In the genomic region with DNA sequence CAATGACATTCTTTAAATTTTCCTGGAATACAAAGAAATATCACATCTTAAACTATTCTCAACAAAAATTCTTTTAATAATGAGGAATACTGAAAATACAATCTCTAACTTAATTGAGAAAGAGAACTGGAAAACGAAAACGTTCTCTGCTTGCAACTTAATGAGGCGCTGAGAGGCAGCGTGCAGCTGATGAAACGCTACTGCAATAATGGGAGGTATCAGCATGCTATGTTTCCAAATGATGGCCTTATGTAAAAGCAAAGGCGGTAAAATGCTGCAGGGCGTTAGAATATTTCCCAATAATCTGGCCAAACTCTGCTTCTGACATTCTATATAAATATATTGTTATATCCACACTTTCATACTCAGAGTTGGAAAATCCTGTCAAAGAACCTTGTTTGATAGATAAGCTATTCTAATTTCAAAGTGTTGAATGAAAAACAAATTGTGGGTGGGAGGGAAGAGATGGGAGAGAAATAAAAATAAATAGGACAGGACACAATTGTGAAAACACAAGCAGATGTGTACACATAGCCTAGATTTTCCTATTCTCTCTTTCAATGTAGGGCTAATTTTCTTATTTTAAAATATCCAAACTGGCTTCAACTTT, we compare ENCODE assay signal across 13 cellular contexts.
DNase-seq lines count a peak whose midpoint lies in the region; ATAC-seq and TF ChIP-seq lines count a peak whose summit lies in the region.
"Had no signal": no experiment of that assay in that cellular context is flagged by ENCODE, and none has a peak within 500 bp of the region (broad histone marks: within the 10 kb centered on the region; RNA-seq: fewer than 3 reads in every experiment).

No MANE protein-coding gene starts in this region.

- TF ChIP-seq EP300 in neural cell (conservative IDR thresholded peaks at IDR 0.05; ENCODE audit: poor library complexity, severe bottlenecking), result no peak

- peaks cover 3% of the 10 kb centered on the region for H3F3A ChIP-seq in neural cell (ENCODE audit: insufficient read depth, low read length, poor library complexity, severe bottlenecking)

- H3K4me2 ChIP-seq in neural cell (ENCODE audit: low read length), result no peak overlapping the region

- no peak overlapping the region for H3K9ac ChIP-seq in neural cell (ENCODE audit: low read length)

- TF ChIP-seq RAD21 in neural cell (conservative IDR thresholded peaks at IDR 0.05), result no peak

- no peaks in the 10 kb centered on the region for H3K9me2 ChIP-seq in neural cell (ENCODE audit: insufficient read depth, low read length)

- peak overlapping the region; percentile 31 to 94 (median 75) for H3K27ac Mint-ChIP-seq in brain
- H3K27ac Mint-ChIP-seq in activated naive CD4-positive, alpha-beta T cell treated with anti-CD3 and anti-CD28 coated beads, Interleukin-2, amount 50 U/mL, for 72 hours, result no peak overlapping the region

- ATAC-seq in GM18498 (IDR thresholded peaks at IDR 0.05; ENCODE audit: unreplicated experiment), result no peak
- no peak for ATAC-seq in activated naive CD4-positive, alpha-beta T cell treated with anti-CD3 and anti-CD28 coated beads, Interleukin-2, amount 50 U/mL, for 72 hours
- ATAC-seq: body of pancreas had no signal

- TF ChIP-seq CTCF in brain (conservative IDR thresholded peaks at IDR 0.05) (no peak), neural cell (IDR thresholded peaks at IDR 0.05; ENCODE audit: poor library complexity, severe bottlenecking) (no peak)

- H3K36me3 ChIP-seq in neural cell (ENCODE audit: insufficient read depth, low read length), result peaks cover 6% of the 10 kb centered on the region
- H3K36me3 ChIP-seq: ovary, transverse colon had no signal

- H3K27me3 ChIP-seq in neural cell (ENCODE audit: insufficient read depth, low read depth, low read length), result no peaks in the 10 kb centered on the region
- H3K27me3 ChIP-seq: body of pancreas, ovary, transverse colon had no signal

- H3K4me3 Mint-ChIP-seq in brain, result peak overlapping the region in 3 of 5 experiments; percentile 41 to 65 (median 65)

- no peaks in the 10 kb centered on the region for H3K27me3 Mint-ChIP-seq in brain

- H3K9me3 ChIP-seq in neural cell (ENCODE audit: low read length), result no peaks in the 10 kb centered on the region
- H3K9me3 ChIP-seq: body of pancreas, ovary, transverse colon had no signal

- peak; percentile 8 for DNase-seq in DMS 273 (lab: John Stamatoyannopoulos, UW; ENCODE audit: unreplicated experiment)
- no peak for DNase-seq in DMS 273 treated with DMSO at 0.1 percent for 48 hours (lab: John Stamatoyannopoulos, UW)
- peak; percentile 35 for DNase-seq in NCI-H2227 (lab: John Stamatoyannopoulos, UW; ENCODE audit: unreplicated experiment)
- DNase-seq in ACHN, result no peak
- DNase-seq in activated naive CD4-positive, alpha-beta T cell treated with anti-CD3 and anti-CD28 coated beads, Interleukin-2, amount 50 U/mL, for 72 hours (ENCODE audit: low spot score in 2 of 2), result no peak
- DNase-seq: body of pancreas, ovary, T-helper 2 cell, transverse colon had no signal

- H3K4me1 Mint-ChIP-seq in brain, result peaks cover 65% of the 10 kb centered on the region

- no peak overlapping the region for H3K4me3 ChIP-seq in neural cell (ENCODE audit: low read length)
- H3K4me3 ChIP-seq: body of pancreas, ovary, transverse colon had no signal

- no peak overlapping the region for H2AFZ ChIP-seq in neural cell (ENCODE audit: low read depth, low read length)

- H3K79me2 ChIP-seq in neural cell (replicated peaks; ENCODE audit: insufficient read depth, low read length), result peaks cover 54% of the 10 kb centered on the region

- in situ Hi-C loops in ACHN (cut with HindIII; ENCODE audit: low pct_ligation_motif_present, low pct_unique_long_range_greater_than_20kb, low sequenced_read_pairs), result no loop called here

- H3K36me3 Mint-ChIP-seq in brain, result peaks cover 53% of the 10 kb centered on the region
- peaks cover 10 to 11% of the 10 kb centered on the region in 2 donors for H3K36me3 Mint-ChIP-seq in activated naive CD4-positive, alpha-beta T cell treated with anti-CD3 and anti-CD28 coated beads, Interleukin-2, amount 50 U/mL, for 72 hours

- peaks cover 0 to 15% (median 7%) of the 10 kb centered on the region in 5 experiments for H3K9me3 Mint-ChIP-seq in brain
- no peaks in the 10 kb centered on the region for H3K9me3 Mint-ChIP-seq in activated naive CD4-positive, alpha-beta T cell treated with anti-CD3 and anti-CD28 coated beads, Interleukin-2, amount 50 U/mL, for 72 hours

- H3K27ac ChIP-seq in neural cell (ENCODE audit: low read length), result peak overlapping the region; percentile 7
- H3K27ac ChIP-seq: 22Rv1, ovary, transverse colon had no signal

- no peaks in the 10 kb centered on the region for H4K20me1 ChIP-seq in neural cell (ENCODE audit: insufficient read depth)

TF ChIP-seq in neural cell, 6 proteins besides CTCF, POLR2A, EP300 and RAD21:
- TF ChIP-seq TAF1 (IDR thresholded peaks at IDR 0.05; ENCODE audit: low read depth), result no peak
- TF ChIP-seq POLR2AphosphoS5 (IDR thresholded peaks at IDR 0.05), result peak; percentile 48

Comparison
In these comparisons a context has a peak if more than half of its experiments do, and no peak if none do; other contexts are left out.
1. DNase-seq: peak in DMS 273 (single experiment) and NCI-H2227 (single experiment); none in DMS 273 treated with DMSO at 0.1 percent for 48 hours (single experiment), ACHN (single experiment) and activated naive CD4-positive, alpha-beta T cell treated with anti-CD3 and anti-CD28 coated beads, Interleukin-2, amount 50 U/mL, for 72 hours (0 of 2).
2. H3K27ac Mint-ChIP-seq: peak in brain (5 of 5); none in activated naive CD4-positive, alpha-beta T cell treated with anti-CD3 and anti-CD28 coated beads, Interleukin-2, amount 50 U/mL, for 72 hours (0 of 2).